In the genomic region with DNA sequence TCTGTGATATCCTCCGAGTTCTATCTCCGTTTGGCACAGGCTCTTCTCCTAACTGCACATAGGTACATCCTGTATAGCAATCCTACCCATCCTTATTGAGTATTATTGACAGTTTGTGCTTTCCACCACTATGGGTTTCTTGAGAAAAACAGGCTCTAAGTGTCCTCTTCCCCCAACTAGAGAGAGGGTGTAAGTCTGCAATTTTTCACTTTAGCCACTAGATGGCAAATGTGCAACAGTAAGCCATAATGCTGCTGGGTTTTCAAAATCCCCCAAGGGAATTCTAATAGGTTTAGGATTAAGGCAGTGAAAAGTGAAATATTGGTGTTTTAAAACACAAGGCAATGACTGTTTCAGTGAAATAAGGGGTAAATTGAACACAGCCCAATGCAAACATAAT, we compare ENCODE assay signal across 8 cellular contexts.
A peak's percentile ranks its signal among the peaks of the same experiment; 100 is the strongest.
DNase-seq lines count a peak whose midpoint lies in the region; ATAC-seq and TF ChIP-seq lines count a peak whose summit lies in the region.

No MANE protein-coding gene starts in this region.

- H3K9me3 ChIP-seq in WERI-Rb-1 (ENCODE audit: severe bottlenecking) = no peaks in the 10 kb centered on the region

- no peak overlapping the region for H3K4me3 ChIP-seq in Jurkat, Clone E6-1 (ENCODE audit: low read length)
- H3K4me3 ChIP-seq in WERI-Rb-1 (ENCODE audit: low read depth, low read length) = no peak overlapping the region

- ATAC-seq in GM21529 (IDR thresholded peaks at IDR 0.05; ENCODE audit: unreplicated experiment) (peak; percentile 95), left lobe of liver (peak; percentile 62)

- H3K27me3 ChIP-seq in WERI-Rb-1 (ENCODE audit: insufficient read depth, low read depth, severe bottlenecking) = peaks cover 58% of the 10 kb centered on the region

- DNase-seq in DMS79 treated with DMSO at 0.1 percent for 48 hours (lab: John Stamatoyannopoulos, UW) = peak; percentile 1
- no peak for DNase-seq in DMS79 (lab: John Stamatoyannopoulos, UW)
- DNase-seq in Jurkat, Clone E6-1 (ENCODE audit: low read depth, low spot score) = peak; percentile 8
- no peak for DNase-seq in WERI-Rb-1
- DNase-seq in left lobe of liver (ENCODE audit: low spot score) = no peak
- no peak for DNase-seq in caudate nucleus (lab: John Stamatoyannopoulos, UW)
- DNase-seq in SHP77 (lab: John Stamatoyannopoulos, UW) = no peak

- H3K36me3 ChIP-seq in WERI-Rb-1 = no peaks in the 10 kb centered on the region

- no peak overlapping the region for H3K27ac ChIP-seq in WERI-Rb-1
- no peak overlapping the region for H3K27ac ChIP-seq in caudate nucleus (ENCODE audit: low read depth, low read length)

- TF ChIP-seq CTCF in WERI-Rb-1 (IDR thresholded peaks at IDR 0.05; ENCODE audit: low read depth, low read length) = peak; percentile 59

Comparison
In these comparisons a context has a peak if more than half of its experiments do, and no peak if none do; other contexts are left out.
1. DNase-seq: peak in DMS79 treated with DMSO at 0.1 percent for 48 hours (single experiment) and Jurkat, Clone E6-1 (single experiment); none in DMS79 (single experiment), WERI-Rb-1 (single experiment), left lobe of liver (single experiment), caudate nucleus (0 of 61) and SHP77 (0 of 2).